ENCODE assay signal across 10 cellular contexts in the genomic region with DNA sequence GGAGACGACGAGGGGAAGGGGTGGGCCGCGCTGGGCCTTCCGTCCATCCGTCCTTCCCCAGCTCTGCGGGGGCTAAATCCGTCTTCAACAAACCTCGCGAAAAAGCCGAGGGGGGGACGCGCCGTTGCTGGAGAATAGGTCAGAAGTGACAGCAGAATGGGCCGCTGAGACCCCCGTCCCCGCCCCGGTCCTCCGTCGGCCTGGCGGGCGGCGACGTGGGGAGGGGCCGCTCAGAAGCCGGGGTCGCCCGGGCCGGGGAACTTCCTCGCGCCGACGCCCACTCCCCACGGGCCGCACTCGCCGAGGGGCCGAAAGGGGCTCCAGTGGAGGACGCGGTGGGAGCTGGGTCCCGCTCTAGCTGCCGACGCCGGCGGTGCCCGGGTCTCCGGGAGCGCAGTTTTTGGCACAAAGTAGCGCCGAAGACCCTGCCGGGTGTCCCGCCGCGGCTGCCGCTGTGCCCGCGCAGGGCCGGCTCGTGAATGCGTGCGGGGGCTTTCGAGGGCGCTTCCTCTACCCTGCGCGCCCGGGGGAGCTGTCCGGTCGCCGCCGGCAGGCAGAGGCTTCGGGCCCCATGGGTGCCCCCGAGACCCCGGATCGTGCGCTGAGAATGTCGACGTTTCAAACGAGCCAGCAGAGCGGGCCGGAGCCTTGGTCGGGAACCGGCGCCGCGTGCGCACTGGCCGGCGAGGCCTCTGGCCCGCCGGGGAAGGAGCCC. TPM values are rescaled to one million over a fixed set of nuclear protein-coding genes. Genes with fewer than 3 reads are reported as not detected.
DNase-seq lines count a peak whose midpoint lies in the region; ATAC-seq, FAIRE-seq and TF ChIP-seq lines count a peak whose summit lies in the region.
"Had no signal": no experiment of that assay in that cellular context is flagged by ENCODE, and none has a peak within 500 bp of the region (broad histone marks: within the 10 kb centered on the region; RNA-seq: fewer than 3 reads in every experiment).

No MANE protein-coding gene starts in this region.

- H3K4me1 ChIP-seq in mammary epithelial cell (ENCODE audit: insufficient read depth, low read length) (peaks cover 27% of the 10 kb centered on the region), keratinocyte (ENCODE audit: control insufficient read depth, extremely low read depth, insufficient read depth, low read length) (peaks cover 19% of the 10 kb centered on the region), gastrocnemius medialis (peaks cover 46 to 49% of the 10 kb centered on the region in 2 donors), OCI-LY7 (ENCODE audit: insufficient read depth, low read length, poor library complexity, severe bottlenecking) (peaks cover 8% of the 10 kb centered on the region)

- no peaks in the 10 kb centered on the region for H4K20me1 ChIP-seq in mammary epithelial cell (ENCODE audit: insufficient read depth, low read length)
- no peaks in the 10 kb centered on the region for H4K20me1 ChIP-seq in keratinocyte (ENCODE audit: control insufficient read depth, extremely low read depth, insufficient read depth, low read length)
- no peaks in the 10 kb centered on the region for H4K20me1 ChIP-seq in OCI-LY7 (ENCODE audit: insufficient read depth, low read length)

- no peak overlapping the region for H3K4me3 Mint-ChIP-seq in activated naive CD8-positive, alpha-beta T cell treated with anti-CD3 and anti-CD28 coated beads for 36 hours
- H3K4me3 Mint-ChIP-seq: stimulated activated memory B cell treated with anti-CD40 and anti-IgM and Interleukin-4, amounts not matched to agents 10 μg/mL and 1 μg/mL and 100 μg/mL, for 72 hours had no signal

- H3K79me2 ChIP-seq in mammary epithelial cell (ENCODE audit: insufficient read depth, low read length) (peaks cover 62% of the 10 kb centered on the region), keratinocyte (ENCODE audit: control insufficient read depth, insufficient read depth, low read length) (peaks cover 60% of the 10 kb centered on the region), OCI-LY7 (ENCODE audit: insufficient read depth, low read depth, low read length) (no peaks in the 10 kb centered on the region)

- no peaks in the 10 kb centered on the region for H3K36me3 ChIP-seq in H7 (replicated peaks; ENCODE audit: control insufficient read depth, insufficient read depth, low read length)
- H3K36me3 ChIP-seq in mammary epithelial cell (ENCODE audit: insufficient read depth, low read length) = no peaks in the 10 kb centered on the region
- H3K36me3 ChIP-seq in keratinocyte (ENCODE audit: control insufficient read depth in 2 of 2, extremely low read depth in 1 of 2, insufficient read depth in 2 of 2, low read length in 2 of 2) = no peaks in the 10 kb centered on the region
- no peaks in the 10 kb centered on the region for H3K36me3 ChIP-seq in gastrocnemius medialis
- no peaks in the 10 kb centered on the region for H3K36me3 ChIP-seq in OCI-LY7 (ENCODE audit: insufficient read depth, low read length)

- H2AFZ ChIP-seq in mammary epithelial cell (ENCODE audit: low read depth, low read length) = peak overlapping the region; percentile 74
- no peak overlapping the region for H2AFZ ChIP-seq in keratinocyte (ENCODE audit: control insufficient read depth, low read length)
- no peak overlapping the region for H2AFZ ChIP-seq in OCI-LY7 (ENCODE audit: low read length)

- intact Hi-C loops in mammary epithelial cell (cut with micrococcal nuclease) (no loop called here), gastrocnemius medialis (cut with DNase I; ENCODE audit: low total_unique reads) (no loop called here), OCI-LY7 (cut with micrococcal nuclease; ENCODE audit: unreplicated experiment) (no loop called here)

- H3K9me3 Mint-ChIP-seq in activated naive CD8-positive, alpha-beta T cell treated with anti-CD3 and anti-CD28 coated beads for 36 hours = no peaks in the 10 kb centered on the region
- H3K9me3 Mint-ChIP-seq: stimulated activated memory B cell treated with anti-CD40 and anti-IgM and Interleukin-4, amounts not matched to agents 10 μg/mL and 1 μg/mL and 100 μg/mL, for 72 hours had no signal

- CTCF ChIA-PET in mammary epithelial cell (lab: Charles Lee; ENCODE audit: low non-redundant PET) (no interaction called here), OCI-LY7 (lab: Charles Lee; ENCODE audit: unreplicated experiment) (no interaction called here)

- peaks cover 60% of the 10 kb centered on the region for H3K27me3 ChIP-seq in H7 (ENCODE audit: control insufficient read depth, insufficient read depth, low read length)
- H3K27me3 ChIP-seq in mammary epithelial cell (ENCODE audit: insufficient read depth, low read length) = no peaks in the 10 kb centered on the region
- H3K27me3 ChIP-seq in keratinocyte (ENCODE audit: control insufficient read depth, extremely low read depth, insufficient read depth, low read length) = no peaks in the 10 kb centered on the region
- no peaks in the 10 kb centered on the region for H3K27me3 ChIP-seq in gastrocnemius medialis

- POLR2A ChIA-PET in OCI-LY7 (lab: Charles Lee) = no interaction called here

- DNase-seq in H7 = peak; percentile 86
- DNase-seq in mammary epithelial cell = no peak
- DNase-seq in keratinocyte (ENCODE audit: low read depth, low spot score) = no peak
- no peak for DNase-seq in gastrocnemius medialis
- no peak for DNase-seq in activated naive CD8-positive, alpha-beta T cell treated with anti-CD3 and anti-CD28 coated beads for 36 hours
- DNase-seq in stimulated activated CD4-positive, alpha-beta T cell treated with anti-CD3 and anti-CD28 coated beads, Interleukin-15, amount 100 ng/mL, for 24 hours = no peak
- DNase-seq in NCI-H1105 (lab: John Stamatoyannopoulos, UW) = no peak
- DNase-seq in OCI-LY7 (ENCODE audit: low spot score) = no peak
- DNase-seq: GDM1 had no signal

- peak overlapping the region; percentile 84 for H3K4me3 ChIP-seq in H7 (ENCODE audit: insufficient read depth, low read depth, low read length)
- H3K4me3 ChIP-seq in mammary epithelial cell (replicated peaks in 1 of 3; ENCODE audit: insufficient read depth in 1 of 3, low read depth in 2 of 3, low read length in 3 of 3) = peak overlapping the region; percentile 88 to 99 (median 95)
- H3K4me3 ChIP-seq in keratinocyte (ENCODE audit: control insufficient read depth in 2 of 3, extremely low read depth in 1 of 3, insufficient read depth in 2 of 3, low read depth in 1 of 3, low read length in 3 of 3) = peak overlapping the region; percentile 85 to 99 (median 96)
- peak overlapping the region; percentile 73 to 87 (median 77) for H3K4me3 ChIP-seq in gastrocnemius medialis
- H3K4me3 ChIP-seq in OCI-LY7 (ENCODE audit: low read depth, low read length, poor library complexity, severe bottlenecking) = no peak overlapping the region

- H3K4me1 Mint-ChIP-seq in activated naive CD8-positive, alpha-beta T cell treated with anti-CD3 and anti-CD28 coated beads for 36 hours = peaks cover 14% of the 10 kb centered on the region

- H3K9ac ChIP-seq in mammary epithelial cell (ENCODE audit: insufficient read depth, low read length) (peak overlapping the region; percentile 96), keratinocyte (ENCODE audit: control insufficient read depth, extremely low read depth, insufficient read depth, low read length) (peak overlapping the region; percentile 95)

- peaks cover 66% of the 10 kb centered on the region for H3K27me3 Mint-ChIP-seq in activated naive CD8-positive, alpha-beta T cell treated with anti-CD3 and anti-CD28 coated beads for 36 hours

- no peaks in the 10 kb centered on the region for H3K9me1 ChIP-seq in keratinocyte (ENCODE audit: control insufficient read depth, extremely low read depth, insufficient read depth, low read length)

- WGBS in mammary epithelial cell (ENCODE audit: low coverage, missing lambda C conversion rate) = 1% methylated on average over 38 of the region's 90 CpGs

- FAIRE-seq in keratinocyte (lab: Jason Lieb, UNC) = no peak

- H3K9me3 ChIP-seq in mammary epithelial cell (replicated peaks; ENCODE audit: insufficient read depth, low read length) (no peaks in the 10 kb centered on the region), keratinocyte (ENCODE audit: control insufficient read depth, low read depth, low read length) (no peaks in the 10 kb centered on the region), gastrocnemius medialis (no peaks in the 10 kb centered on the region), OCI-LY7 (ENCODE audit: low read length) (no peaks in the 10 kb centered on the region)

- peak overlapping the region; percentile 91 for H3K4me2 ChIP-seq in mammary epithelial cell (ENCODE audit: insufficient read depth, low read depth, low read length)
- peak overlapping the region; percentile 96 for H3K4me2 ChIP-seq in keratinocyte (ENCODE audit: control insufficient read depth, extremely low read depth, insufficient read depth, low read depth, low read length)
- H3K4me2 ChIP-seq in OCI-LY7 (ENCODE audit: low read length) = no peak overlapping the region

- dilution Hi-C loops in mammary epithelial cell (cut with HindIII; ENCODE audit: low sequenced_read_pairs) (no loop called here), keratinocyte (cut with MboI; ENCODE audit: extremely low pct_ligation_motif_present, low sequenced_read_pairs) (no loop called here)

- no TSS peak for BruUV-seq in mammary epithelial cell (replicated peaks; lab: Mats Ljungman, UMichigan)
- BruUV-seq in OCI-LY7 (replicated peaks; lab: Mats Ljungman, UMichigan) = no TSS peak

- no peaks in the 10 kb centered on the region for H3K9me2 ChIP-seq in OCI-LY7 (ENCODE audit: insufficient read depth, low read length)

- TF ChIP-seq POLR2A in gastrocnemius medialis (IDR thresholded peaks at IDR 0.05) = peak; percentile 7

- ATAC-seq in gastrocnemius medialis = no peak
- ATAC-seq: stimulated activated memory B cell treated with anti-CD40 and anti-IgM and Interleukin-4, amounts not matched to agents 10 μg/mL and 1 μg/mL and 100 μg/mL, for 72 hours had no signal

- in situ Hi-C loops in mammary epithelial cell (cut with MboI; ENCODE audit: low sequenced_read_pairs in 2 of 2) (no loop called here), gastrocnemius medialis (cut with MboI; ENCODE audit: low sequenced_read_pairs in 4 of 4) (no loop called here)

- TF ChIP-seq CTCF in mammary epithelial cell (conservative IDR thresholded peaks at IDR 0.05 in 1 of 2, IDR thresholded peaks at IDR 0.05 in 1 of 2; ENCODE audit: extremely low read depth in 1 of 2, insufficient read depth in 1 of 2, low read depth in 1 of 2, low read length in 2 of 2) (no peak), keratinocyte (optimal IDR thresholded peaks at IDR 0.05 in 1 of 3, IDR thresholded peaks at IDR 0.05 in 1 of 3, conservative IDR thresholded peaks at IDR 0.05 in 1 of 3; ENCODE audit: extremely low read depth in 1 of 3, insufficient read depth in 2 of 3, low read length in 3 of 3) (no peak), gastrocnemius medialis (IDR thresholded peaks at IDR 0.05 in 4 of 5, conservative IDR thresholded peaks at IDR 0.05 in 1 of 5) (no peak), OCI-LY7 (conservative IDR thresholded peaks at IDR 0.05; ENCODE audit: low read length) (no peak)

- H3K27ac Mint-ChIP-seq in activated naive CD8-positive, alpha-beta T cell treated with anti-CD3 and anti-CD28 coated beads for 36 hours = no peak overlapping the region
- H3K27ac Mint-ChIP-seq: stimulated activated memory B cell treated with anti-CD40 and anti-IgM and Interleukin-4, amounts not matched to agents 10 μg/mL and 1 μg/mL and 100 μg/mL, for 72 hours had no signal

- no peaks in the 10 kb centered on the region for H3K36me3 Mint-ChIP-seq in activated naive CD8-positive, alpha-beta T cell treated with anti-CD3 and anti-CD28 coated beads for 36 hours
- H3K36me3 Mint-ChIP-seq: stimulated activated memory B cell treated with anti-CD40 and anti-IgM and Interleukin-4, amounts not matched to agents 10 μg/mL and 1 μg/mL and 100 μg/mL, for 72 hours had no signal

- peak overlapping the region; percentile 88 for H3K27ac ChIP-seq in mammary epithelial cell (ENCODE audit: insufficient read depth, low read depth, low read length)
- H3K27ac ChIP-seq in keratinocyte (ENCODE audit: control insufficient read depth, insufficient read depth, low read length) = peak overlapping the region; percentile 93
- peak overlapping the region; percentile 94 to 99 (median 98) for H3K27ac ChIP-seq in gastrocnemius medialis
- no peak overlapping the region for H3K27ac ChIP-seq in OCI-LY7 (ENCODE audit: low read depth, low read length, poor library complexity, severe bottlenecking)

RNA-seq across cellular contexts. Expression of a gene that starts 46.4 kb away (rescaled TPM):
- 39.1 and 44.2 TPM in 2 replicates for total RNA-seq in H7 (2014; rRNA removed; shearing (Covaris generic))
- total RNA-seq in mammary epithelial cell (10 to 100 TPM; 36.5 to 71.7 TPM), gastrocnemius medialis (10 to 100 TPM; 24.5 to 56.5 (median 28.8) TPM), OCI-LY7 (2022) (147 and 150 TPM in 2 replicates)
- polyA plus RNA-seq in mammary epithelial cell (30.5 TPM), keratinocyte (16.8 to 21.2 TPM (median 20.9 TPM) in 3 replicates)
- polyA minus RNA-seq in mammary epithelial cell (28.5 TPM), keratinocyte (33.0 to 40.6 TPM (median 39.1 TPM) in 3 replicates)
- 10.1 TPM for polyA plus RNA-seq in keratinocyte (2011; ENCODE audit: low read depth)
- 7.3 and 14.6 TPM in 2 replicates for polyA plus RNA-seq in keratinocyte (2011; cell fraction: cytosol; rRNA removed)
- polyA plus RNA-seq in keratinocyte (2011; cell fraction: nucleus; rRNA removed) = 61.8 and 98.8 TPM in 2 replicates
- 17.6 and 29.3 TPM in 2 replicates for polyA plus RNA-seq in keratinocyte (2012; ENCODE audit: low replicate concordance)
- polyA minus RNA-seq in keratinocyte (2011; cell fraction: cytosol; rRNA and poly(A)+ RNA removed) = 51.6 TPM
- 72.5 and 76.3 TPM in 2 replicates for polyA minus RNA-seq in keratinocyte (2011; cell fraction: nucleus; rRNA and poly(A)+ RNA removed)
- total RNA-seq in activated naive CD8-positive, alpha-beta T cell treated with anti-CD3 and anti-CD28 coated beads for 36 hours = 10 to 100 TPM; 35.7 to 38.7 TPM
- total RNA-seq in OCI-LY7 (2014; rRNA removed; shearing (Covaris generic)) = 50.5 and 56.0 TPM in 2 replicates

RNA-seq across cellular contexts. Expression of a gene that starts 53.8 kb away (rescaled TPM):
- total RNA-seq in H7 (2014; rRNA removed; shearing (Covaris generic)) = 8.7 and 19.7 TPM in 2 replicates
- 1 to 10 TPM; 2.2 to 9.1 TPM for total RNA-seq in mammary epithelial cell
- 1.6 TPM for polyA plus RNA-seq in mammary epithelial cell
- 0.67 TPM for polyA minus RNA-seq in mammary epithelial cell
- polyA plus RNA-seq in keratinocyte = 0.52 to 1.0 TPM (median 0.80 TPM) in 3 replicates
- 0.74 TPM for polyA plus RNA-seq in keratinocyte (2011; ENCODE audit: low read depth)
- polyA plus RNA-seq in keratinocyte (2011; cell fraction: cytosol; rRNA removed) = 0.13 and 0.88 TPM in 2 replicates
- 3.0 and 5.1 TPM in 2 replicates for polyA plus RNA-seq in keratinocyte (2011; cell fraction: nucleus; rRNA removed)
- polyA plus RNA-seq in keratinocyte (2012; ENCODE audit: low replicate concordance) = 0.85 and 2.5 TPM in 2 replicates
- polyA minus RNA-seq in keratinocyte = 0.99 to 4.3 TPM (median 1.3 TPM) in 3 replicates
- 0.96 TPM for polyA minus RNA-seq in keratinocyte (2011; cell fraction: cytosol; rRNA and poly(A)+ RNA removed)
- 4.7 and 6.7 TPM in 2 replicates for polyA minus RNA-seq in keratinocyte (2011; cell fraction: nucleus; rRNA and poly(A)+ RNA removed)
- total RNA-seq in gastrocnemius medialis = 1 to 10 TPM; 2.5 to 8.4 (median 5.8) TPM
- under 1 TPM; 0.08 to 0.25 TPM for total RNA-seq in activated naive CD8-positive, alpha-beta T cell treated with anti-CD3 and anti-CD28 coated beads for 36 hours
- total RNA-seq in OCI-LY7 (2014; rRNA removed; shearing (Covaris generic)) = 1.4 and 5.2 TPM in 2 replicates
- 5.5 and 5.7 TPM in 2 replicates for total RNA-seq in OCI-LY7 (2022)
